1 cellular context compared by ENCODE assay signal in genomic region chr10:133162178-133162909, GRCh38.
TF ChIP-seq lines count a peak whose summit lies in the region.

No MANE protein-coding gene starts in this region.

TF ChIP-seq in GM23338, 12 proteins besides CTCF, POLR2A, EP300 and RAD21 (continued from another document):
- TF ChIP-seq ZNF462 (CRISPR knock-in tag; IDR thresholded peaks at IDR 0.05), result no peak
- no peak for TF ChIP-seq JUNB (IDR thresholded peaks at IDR 0.05; ENCODE audit: unreplicated experiment)
- TF ChIP-seq POLR2AphosphoS5 (IDR thresholded peaks at IDR 0.05; ENCODE audit: low read depth), result no peak
- no peak for TF ChIP-seq EZH2phosphoT487 (IDR thresholded peaks at IDR 0.05; ENCODE audit: unreplicated experiment)
